ENCODE assay signal across 10 cellular contexts in the genomic region with DNA sequence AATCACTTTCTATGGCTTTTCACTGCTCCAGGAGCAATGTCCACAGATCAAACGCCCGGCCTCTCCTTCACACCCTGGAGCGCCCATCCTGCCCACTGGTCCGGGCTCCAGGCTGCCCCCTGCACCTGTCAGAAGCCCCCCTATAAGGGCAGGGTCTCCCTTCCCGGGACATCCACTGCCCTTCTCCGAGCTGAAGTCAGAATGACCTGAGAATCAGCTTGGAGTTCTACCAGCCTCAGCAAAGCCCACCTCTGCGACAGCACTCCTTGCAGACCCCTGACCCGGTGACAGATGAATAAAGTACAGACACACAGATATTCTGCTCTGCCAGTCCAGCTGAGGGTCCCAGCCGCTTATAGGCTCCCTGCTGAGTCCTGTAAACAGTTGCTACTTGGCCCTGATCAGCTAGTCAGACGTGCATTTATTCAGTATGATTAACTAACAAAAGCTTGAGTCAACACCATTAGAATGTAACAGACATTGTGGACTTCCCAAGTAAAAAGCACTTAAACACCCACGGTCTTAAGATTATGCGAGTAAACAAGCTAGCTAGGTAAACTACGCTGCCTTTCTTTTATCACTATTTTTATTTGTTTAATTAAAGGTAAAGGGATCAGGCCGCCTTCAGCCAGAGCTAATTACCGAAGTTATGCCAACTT. TPM values are rescaled to one million over a fixed set of nuclear protein-coding genes. Genes with fewer than 3 reads are reported as not detected.
A peak's percentile ranks its signal among the peaks of the same experiment; 100 is the strongest.
DNase-seq lines count a peak whose midpoint lies in the region; ATAC-seq and TF ChIP-seq lines count a peak whose summit lies in the region.
"Had no signal": no experiment of that assay in that cellular context is flagged by ENCODE, and none has a peak within 500 bp of the region (broad histone marks: within the 10 kb centered on the region; RNA-seq: fewer than 3 reads in every experiment).

No MANE protein-coding gene starts in this region.

- intact Hi-C loops in natural killer cell (cut with micrococcal nuclease): loop anchor here (5.0 kb wide), 1 partner anchor 38 kb away; no protein-coding TSS in a partner anchor
- intact Hi-C loops in naive thymus-derived CD4-positive, alpha-beta T cell (cut with micrococcal nuclease): loop anchor here (10.0 kb wide), 2 partner anchors 370 to 480 kb away; partner anchors contain the start of genes FBXO31 (in 1 of the 2) and ZCCHC14 (in 1 of the 2)

- H3K27me3 Mint-ChIP-seq in natural killer cell treated with Interleukin-12 subunit alpha and Interleukin-12 subunit beta and Interleukin-15 and Interleukin-18, amount 100 ng/mL, for 72 hours: no peaks in the 10 kb centered on the region
- peaks cover 5 to 7% of the 10 kb centered on the region in 2 donors for H3K27me3 Mint-ChIP-seq in natural killer cell (ENCODE audit: low read depth in 2 of 2)
- H3K27me3 Mint-ChIP-seq in naive thymus-derived CD4-positive, alpha-beta T cell: peaks cover 0 to 1% (median 0%) of the 10 kb centered on the region in 5 donors

- H3K4me1 ChIP-seq in RWPE2 (ENCODE audit: insufficient read depth, poor library complexity, severe bottlenecking): peaks cover 32% of the 10 kb centered on the region
- peaks cover 50% of the 10 kb centered on the region for H3K4me1 ChIP-seq in stomach smooth muscle (ENCODE audit: control insufficient read depth, insufficient read depth, low read length)
- peaks cover 17 to 21% of the 10 kb centered on the region in 2 donors for H3K4me1 ChIP-seq in naive thymus-derived CD4-positive, alpha-beta T cell (ENCODE audit: control insufficient read depth in 2 of 2, insufficient read depth in 2 of 2, low read length in 2 of 2)

- H3K9me3 ChIP-seq in RWPE2 (ENCODE audit: severe bottlenecking): no peaks in the 10 kb centered on the region
- H3K9me3 ChIP-seq in stomach smooth muscle (ENCODE audit: control insufficient read depth in 2 of 2, low read length in 2 of 2): no peaks in the 10 kb centered on the region
- no peaks in the 10 kb centered on the region for H3K9me3 ChIP-seq in naive thymus-derived CD4-positive, alpha-beta T cell (ENCODE audit: control insufficient read depth in 2 of 3, low read length in 3 of 3)

- POLR2A ChIA-PET in naive thymus-derived CD4-positive, alpha-beta T cell (lab: Charles Lee): no interaction called here

- H3K4me3 ChIP-seq in RWPE2 (ENCODE audit: severe bottlenecking) (peak overlapping the region; percentile 99), epithelial cell of esophagus (ENCODE audit: low read length) (peak overlapping the region; percentile 14), stomach smooth muscle (ENCODE audit: low read length in 2 of 2) (no peak overlapping the region)
- H3K4me3 ChIP-seq in naive thymus-derived CD4-positive, alpha-beta T cell (ENCODE audit: low read length): no peak overlapping the region

- peaks cover 28% of the 10 kb centered on the region for H3K36me3 Mint-ChIP-seq in natural killer cell treated with Interleukin-12 subunit alpha and Interleukin-12 subunit beta and Interleukin-15 and Interleukin-18, amount 100 ng/mL, for 72 hours
- no peaks in the 10 kb centered on the region for H3K36me3 Mint-ChIP-seq in natural killer cell
- H3K36me3 Mint-ChIP-seq in naive thymus-derived CD4-positive, alpha-beta T cell: peaks cover 0 to 28% (median 0%) of the 10 kb centered on the region in 5 donors

- peak overlapping the region; percentile 97 for H3K4me3 Mint-ChIP-seq in natural killer cell treated with Interleukin-12 subunit alpha and Interleukin-12 subunit beta and Interleukin-15 and Interleukin-18, amount 100 ng/mL, for 72 hours
- no peak overlapping the region for H3K4me3 Mint-ChIP-seq in natural killer cell
- H3K4me3 Mint-ChIP-seq in naive thymus-derived CD4-positive, alpha-beta T cell: peak overlapping the region in 2 of 10 donors; percentile 32 to 82

- DNase-seq in natural killer cell treated with Interleukin-12 subunit alpha and Interleukin-12 subunit beta and Interleukin-15 and Interleukin-18, amount 100 ng/mL, for 72 hours (ENCODE audit: low spot score): no peak
- DNase-seq in natural killer cell (no peak), RWPE2 (ENCODE audit: low spot score) (no peak), epithelial cell of esophagus (ENCODE audit: low read depth) (peak; percentile 66), NCI-H2196 treated with DMSO at 0.1 percent for 48 hours (lab: John Stamatoyannopoulos, UW; ENCODE audit: unreplicated experiment) (no peak)
- no peak for DNase-seq in naive thymus-derived CD4-positive, alpha-beta T cell
- DNase-seq: CD8-positive, alpha-beta T cell; NCI-H1417 treated with DMSO at 0.1 percent for 48 hours had no signal

- peaks cover 41 to 44% of the 10 kb centered on the region in 2 donors for H3K4me1 Mint-ChIP-seq in natural killer cell treated with Interleukin-12 subunit alpha and Interleukin-12 subunit beta and Interleukin-15 and Interleukin-18, amount 100 ng/mL, for 72 hours (ENCODE audit: low read depth in 2 of 2)
- H3K4me1 Mint-ChIP-seq in natural killer cell: peaks cover 9% of the 10 kb centered on the region in 2 donors
- H3K4me1 Mint-ChIP-seq in naive thymus-derived CD4-positive, alpha-beta T cell: peaks cover 14 to 62% (median 25%) of the 10 kb centered on the region in 7 donors

- ATAC-seq in natural killer cell treated with Interleukin-12 subunit alpha and Interleukin-12 subunit beta and Interleukin-15 and Interleukin-18, amount 100 ng/mL, for 72 hours: no peak
- ATAC-seq in natural killer cell (no peak), RWPE2 (ENCODE audit: low read depth) (no peak), HG03196 (IDR thresholded peaks at IDR 0.05; ENCODE audit: unreplicated experiment) (no peak)
- ATAC-seq in naive thymus-derived CD4-positive, alpha-beta T cell: no peak
- ATAC-seq: CD8-positive, alpha-beta T cell had no signal

- peak overlapping the region; percentile 98 for H3K27ac ChIP-seq in RWPE2 (ENCODE audit: poor library complexity, severe bottlenecking)
- H3K27ac ChIP-seq in stomach smooth muscle (ENCODE audit: low read length): peak overlapping the region; percentile 53
- no peak overlapping the region for H3K27ac ChIP-seq in naive thymus-derived CD4-positive, alpha-beta T cell (ENCODE audit: low read depth, low read length)

- no peaks in the 10 kb centered on the region for H3K9me3 Mint-ChIP-seq in natural killer cell treated with Interleukin-12 subunit alpha and Interleukin-12 subunit beta and Interleukin-15 and Interleukin-18, amount 100 ng/mL, for 72 hours
- H3K9me3 Mint-ChIP-seq in natural killer cell: no peaks in the 10 kb centered on the region
- peaks cover 0 to 3% (median 0%) of the 10 kb centered on the region in 11 donors for H3K9me3 Mint-ChIP-seq in naive thymus-derived CD4-positive, alpha-beta T cell
- H3K9me3 Mint-ChIP-seq: CD8-positive, alpha-beta T cell had no signal

- H3K27me3 ChIP-seq in RWPE2 (ENCODE audit: insufficient read depth, poor library complexity, severe bottlenecking) (no peaks in the 10 kb centered on the region), stomach smooth muscle (ENCODE audit: control insufficient read depth in 1 of 2, insufficient read depth in 2 of 2, low read length in 2 of 2) (no peaks in the 10 kb centered on the region)
- H3K27me3 ChIP-seq in naive thymus-derived CD4-positive, alpha-beta T cell (ENCODE audit: control insufficient read depth in 2 of 2, insufficient read depth in 2 of 2, low read length in 2 of 2): no peaks in the 10 kb centered on the region

- H3K27ac Mint-ChIP-seq in natural killer cell treated with Interleukin-12 subunit alpha and Interleukin-12 subunit beta and Interleukin-15 and Interleukin-18, amount 100 ng/mL, for 72 hours: peak overlapping the region; percentile 35 to 95
- no peak overlapping the region for H3K27ac Mint-ChIP-seq in natural killer cell
- peak overlapping the region in 2 of 9 donors; percentile 48 to 96 for H3K27ac Mint-ChIP-seq in naive thymus-derived CD4-positive, alpha-beta T cell

- TF ChIP-seq CTCF in natural killer cell (IDR thresholded peaks at IDR 0.05) (no peak), RWPE2 (IDR thresholded peaks at IDR 0.05; ENCODE audit: poor library complexity, severe bottlenecking) (no peak), epithelial cell of esophagus (IDR thresholded peaks at IDR 0.05; ENCODE audit: insufficient read depth, low read depth, low read length, missing control alignments) (no peak)

- peak overlapping the region in 1 of 2 donors; percentile 15 for H3K9ac ChIP-seq in stomach smooth muscle (ENCODE audit: low read length in 2 of 2)

- peaks cover 97% of the 10 kb centered on the region for H3K36me3 ChIP-seq in RWPE2 (ENCODE audit: low read depth)
- H3K36me3 ChIP-seq in stomach smooth muscle (ENCODE audit: control insufficient read depth in 2 of 2, insufficient read depth in 2 of 2, low read length in 2 of 2): no peaks in the 10 kb centered on the region
- H3K36me3 ChIP-seq in naive thymus-derived CD4-positive, alpha-beta T cell (ENCODE audit: control insufficient read depth in 2 of 3, insufficient read depth in 3 of 3, low read length in 3 of 3): no peaks in the 10 kb centered on the region

- CTCF ChIA-PET in naive thymus-derived CD4-positive, alpha-beta T cell (lab: Charles Lee): interaction anchor here (1.9 to 2.3 kb wide), 2 partner anchors 15 to 86 kb away, joined by 7 to 18 read pairs; no protein-coding TSS in a partner anchor

RNA-seq across cellular contexts. Expression of gene SLC7A5, which starts 4.8 kb away (rescaled TPM):
- total RNA-seq in natural killer cell treated with Interleukin-12 subunit alpha and Interleukin-12 subunit beta and Interleukin-15 and Interleukin-18, amount 100 ng/mL, for 72 hours: 100 to 1,000 TPM; 142 to 348 TPM
- 10 to 100 TPM; 27.2 to 66.1 (median 34.2) TPM for total RNA-seq in natural killer cell
- total RNA-seq in naive thymus-derived CD4-positive, alpha-beta T cell: 100 to 1,000 TPM in 1 of 5 experiments, 10 to 100 TPM in 2, 1 to 10 TPM in 2; 6.0 to 113 (median 29.3) TPM
- 1 to 10 TPM; 3.3 to 3.4 TPM for polyA plus RNA-seq in naive thymus-derived CD4-positive, alpha-beta T cell

Comparison
In these comparisons a context has a peak if more than half of its experiments do, and no peak if none do; other contexts are left out.
1. H3K27ac Mint-ChIP-seq: peak in natural killer cell treated with Interleukin-12 subunit alpha and Interleukin-12 subunit beta and Interleukin-15 and Interleukin-18, amount 100 ng/mL, for 72 hours (2 of 2); none in natural killer cell (0 of 2).
2. H3K4me3 ChIP-seq: peak in RWPE2 (single experiment) and epithelial cell of esophagus (single experiment); none in stomach smooth muscle (0 of 2) and naive thymus-derived CD4-positive, alpha-beta T cell (single experiment).